ENCODE assay signal across 25 cellular contexts in the genomic region with DNA sequence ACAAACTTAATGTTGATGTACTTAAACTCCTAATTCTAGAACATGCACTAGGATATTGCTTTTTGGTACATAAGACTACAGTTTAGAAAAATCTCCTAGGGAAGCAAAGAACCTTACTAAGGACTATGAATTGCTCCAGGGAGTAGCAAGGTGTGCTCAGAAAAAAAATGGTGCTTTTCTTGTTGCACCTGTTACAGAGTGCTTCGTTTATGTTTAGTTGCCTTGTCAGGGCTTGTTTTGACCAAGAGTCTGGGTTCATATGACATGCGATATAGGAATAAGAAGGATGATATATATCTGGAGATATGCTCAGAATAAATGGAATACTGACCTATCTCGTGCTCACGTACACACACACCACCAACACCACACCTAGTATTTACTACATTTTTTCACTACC.
"Had no signal": no experiment of that assay in that cellular context is flagged by ENCODE, and none has a peak within 500 bp of the region (broad histone marks: within the 10 kb centered on the region; RNA-seq: fewer than 3 reads in every experiment).

No MANE protein-coding gene starts in this region.

- H3K36me3 Mint-ChIP-seq: mesothelial cell of epicardium, naive B cell had no signal

- H3K27me3 Mint-ChIP-seq: dendritic cell treated with granulocyte-macrophage colony-stimulating factor and Interleukin-4, amounts not matched to agents 40 ng/mL and 50 ng/mL, for 4 days had no signal

- DNase-seq: colonic mucosa; cortex of kidney; effector CD8-positive, alpha-beta T cell; effector memory CD8-positive, alpha-beta T cell; endodermal cell; esophagus squamous epithelium; foreskin fibroblast; foreskin melanocyte; gastrocnemius medialis; glutamatergic neuron; head of caudate nucleus; heart right ventricle; hippocampal formation; left cardiac atrium; left lung; left ventricle myocardium superior; lower lobe of right lung; mesenchymal stem cell; mucosa of descending colon; naive B cell had no signal

- H3K4me1 ChIP-seq: colonic mucosa, gastrocnemius medialis, left lung had no signal

- H3K4me3 Mint-ChIP-seq: dendritic cell treated with granulocyte-macrophage colony-stimulating factor and Interleukin-4, amounts not matched to agents 40 ng/mL and 50 ng/mL, for 4 days; effector memory CD8-positive, alpha-beta T cell; endodermal cell; mesothelial cell of epicardium; naive B cell had no signal

- H3K36me3 ChIP-seq: colonic mucosa, esophagus squamous epithelium, gastrocnemius medialis, heart right ventricle, left lung, lower lobe of right lung had no signal

- H3K27ac ChIP-seq: colonic mucosa, gastrocnemius medialis, heart right ventricle, left lung, lower lobe of right lung had no signal

- FAIRE-seq: endometrium, islet of Langerhans, keratinocyte had no signal

- H3K9me3 ChIP-seq: colonic mucosa, esophagus squamous epithelium, gastrocnemius medialis, heart right ventricle, left lung, lower lobe of right lung, mucosa of descending colon had no signal

- H3K9me3 Mint-ChIP-seq: dendritic cell treated with granulocyte-macrophage colony-stimulating factor and Interleukin-4, amounts not matched to agents 40 ng/mL and 50 ng/mL, for 4 days; effector memory CD8-positive, alpha-beta T cell; endodermal cell; naive B cell had no signal

- H3K4me3 ChIP-seq: colonic mucosa, esophagus squamous epithelium, gastrocnemius medialis, heart right ventricle, left lung, lower lobe of right lung, mucosa of descending colon had no signal

- H3K27ac Mint-ChIP-seq: dendritic cell treated with granulocyte-macrophage colony-stimulating factor and Interleukin-4, amounts not matched to agents 40 ng/mL and 50 ng/mL, for 4 days; effector memory CD8-positive, alpha-beta T cell; endodermal cell; mesothelial cell of epicardium had no signal

- H3K27me3 ChIP-seq: colonic mucosa, esophagus squamous epithelium, gastrocnemius medialis, heart right ventricle, left lung had no signal
